In the genomic region with DNA sequence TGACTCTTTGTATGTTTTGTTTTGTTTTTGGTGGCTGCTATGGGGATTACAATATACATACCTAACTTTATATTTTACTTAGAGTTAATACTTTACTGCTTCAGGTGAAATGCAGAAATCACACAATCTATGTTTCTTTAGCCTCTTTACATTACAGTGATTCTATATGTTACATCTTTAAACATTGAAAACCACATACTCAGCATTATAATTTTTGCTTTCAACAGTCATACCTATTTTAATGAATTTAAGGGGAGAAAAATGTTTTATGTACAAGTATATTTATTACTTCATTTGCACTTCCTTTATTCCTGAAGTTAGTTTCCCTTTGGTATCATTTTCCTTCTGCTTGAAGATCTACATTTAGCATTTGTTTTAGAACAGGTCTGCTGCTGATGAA, we compare ENCODE assay signal across 17 cellular contexts. TPM values are rescaled to one million over a fixed set of nuclear protein-coding genes. Genes with fewer than 3 reads are reported as not detected.
A peak's percentile ranks its signal among the peaks of the same experiment; 100 is the strongest.
DNase-seq lines count a peak whose midpoint lies in the region; ATAC-seq, FAIRE-seq and TF ChIP-seq lines count a peak whose summit lies in the region.
"Had no signal": no experiment of that assay in that cellular context is flagged by ENCODE, and none has a peak within 500 bp of the region (broad histone marks: within the 10 kb centered on the region; RNA-seq: fewer than 3 reads in every experiment).

No MANE protein-coding gene starts in this region.

- FAIRE-seq in HepG2 (lab: Jason Lieb, UNC), result no peak

- H4K20me1 ChIP-seq in HepG2 (ENCODE audit: insufficient read depth, low read length), result peaks cover 33% of the 10 kb centered on the region

- TF ChIP-seq RAD21 in HepG2 (CRISPR knock-in tag; IDR thresholded peaks at IDR 0.05), result no peak

- H3K27me3 ChIP-seq in HepG2 (ENCODE audit: control insufficient read depth in 1 of 2, insufficient read depth in 2 of 2, low read length in 2 of 2) (no peaks in the 10 kb centered on the region), right lobe of liver (no peaks in the 10 kb centered on the region)
- H3K27me3 ChIP-seq: BLaER1 treated with 17β-estradiol and CSF1 and Interleukin-3, amounts not matched to agents 10 nM and 100 nM had no signal

- H3K4me3 ChIP-seq in HepG2 (replicated peaks in 1 of 3; ENCODE audit: insufficient read depth in 1 of 3, low read depth in 2 of 3, low read length in 3 of 3) (no peak overlapping the region), right lobe of liver (no peak overlapping the region)
- H3K4me3 ChIP-seq: BLaER1 treated with 17β-estradiol and CSF1 and Interleukin-3, amounts not matched to agents 10 nM and 100 nM had no signal

- peaks cover 84% of the 10 kb centered on the region for H3K4me1 Mint-ChIP-seq in activated CD4-positive, alpha-beta T cell treated with anti-CD3 and anti-CD28 coated beads for 36 hours
- H3K4me1 Mint-ChIP-seq in activated naive CD8-positive, alpha-beta T cell (ENCODE audit: low read depth), result peaks cover 85% of the 10 kb centered on the region
- peaks cover 89% of the 10 kb centered on the region for H3K4me1 Mint-ChIP-seq in stimulated activated memory B cell treated with anti-CD40 and anti-IgM and Interleukin-4, amounts not matched to agents 10 μg/mL and 1 μg/mL and 100 μg/mL, for 72 hours

- H3K36me3 Mint-ChIP-seq in activated CD4-positive, alpha-beta T cell treated with anti-CD3 and anti-CD28 coated beads for 36 hours (ENCODE audit: low read depth), result peaks cover 13% of the 10 kb centered on the region
- peaks cover 2% of the 10 kb centered on the region for H3K36me3 Mint-ChIP-seq in activated naive CD8-positive, alpha-beta T cell
- H3K36me3 Mint-ChIP-seq in stimulated activated memory B cell treated with anti-CD40 and anti-IgM and Interleukin-4, amounts not matched to agents 10 μg/mL and 1 μg/mL and 100 μg/mL, for 72 hours, result peaks cover 6% of the 10 kb centered on the region

- TF ChIP-seq CTCF in HepG2 (CRISPR knock-in tag; IDR thresholded peaks at IDR 0.05), result no peak
- no peak for TF ChIP-seq CTCF in right lobe of liver (IDR thresholded peaks at IDR 0.05)

- TF ChIP-seq POLR2A in HepG2 (IDR thresholded peaks at IDR 0.05; ENCODE audit: insufficient read depth in 1 of 2, low read depth in 2 of 2, low read length in 2 of 2) (no peak), right lobe of liver (IDR thresholded peaks at IDR 0.05) (no peak)

- peaks cover 91% of the 10 kb centered on the region for H3K79me2 ChIP-seq in HepG2 (ENCODE audit: insufficient read depth, low read length)

- H3K9me3 ChIP-seq in HepG2 (ENCODE audit: low read length) (no peaks in the 10 kb centered on the region), right lobe of liver (no peaks in the 10 kb centered on the region)
- H3K9me3 ChIP-seq: BLaER1 treated with 17β-estradiol and CSF1 and Interleukin-3, amounts not matched to agents 10 nM and 100 nM had no signal

- intact Hi-C loops in activated CD4-positive, alpha-beta T cell treated with anti-CD3 and anti-CD28 coated beads for 36 hours (cut with DNase I, micrococcal nuclease), result loop anchor here in 1 of 2 experiments (2.0 kb wide), 1 partner anchor 13 kb away; no protein-coding TSS in a partner anchor
- intact Hi-C loops in HepG2 (cut with micrococcal nuclease; ENCODE audit: unreplicated experiment) (no loop called here), right lobe of liver (cut with DNase I) (no loop called here)

- POLR2A ChIA-PET in activated CD4-positive, alpha-beta T cell treated with anti-CD3 and anti-CD28 coated beads for 36 hours (lab: Charles Lee), result no interaction called here
- POLR2A ChIA-PET in HepG2 (lab: Yijun Ruan, JAX), result no interaction called here

- H3K9me3 Mint-ChIP-seq in activated CD4-positive, alpha-beta T cell treated with anti-CD3 and anti-CD28 coated beads for 36 hours (ENCODE audit: low read depth), result peaks cover 2% of the 10 kb centered on the region
- no peaks in the 10 kb centered on the region for H3K9me3 Mint-ChIP-seq in activated naive CD8-positive, alpha-beta T cell (ENCODE audit: low read depth)
- H3K9me3 Mint-ChIP-seq in stimulated activated memory B cell treated with anti-CD40 and anti-IgM and Interleukin-4, amounts not matched to agents 10 μg/mL and 1 μg/mL and 100 μg/mL, for 72 hours, result no peaks in the 10 kb centered on the region

- no peak overlapping the region for H3K4me2 ChIP-seq in HepG2 (ENCODE audit: low read depth, low read length)
- H3K4me2 ChIP-seq: BLaER1 treated with 17β-estradiol and CSF1 and Interleukin-3, amounts not matched to agents 10 nM and 100 nM had no signal

- H3K4me1 ChIP-seq in HepG2 (ENCODE audit: insufficient read depth, low read length) (0 out of 2 replicates have a peak, but pooled peaks cover 14% of the 10 kb centered on the region), right lobe of liver (no peaks in the 10 kb centered on the region)
- H3K4me1 ChIP-seq: BLaER1 treated with 17β-estradiol and CSF1 and Interleukin-3, amounts not matched to agents 10 nM and 100 nM had no signal

- no peak for DNase-seq in activated CD4-positive, alpha-beta T cell treated with anti-CD3 and anti-CD28 coated beads for 36 hours
- DNase-seq in activated CD4-positive, alpha-beta T cell treated with anti-CD3 and anti-CD28 coated beads, Interleukin-2, amount 50 U/mL, for 1 hour, result no peak
- no peak for DNase-seq in HepG2 (ENCODE audit: low spot score)
- no peak for DNase-seq in right lobe of liver
- no peak for DNase-seq in UCSD-AML1 (lab: John Stamatoyannopoulos, UW; ENCODE audit: unreplicated experiment)
- DNase-seq: 8988T, COR-L47, NCI-H1048, NCI-H1436 treated with DMSO at 0.1 percent for 48 hours, NCI-H2081, NCI-H510A, NCI-H82, PC-3 had no signal

- peak overlapping the region; percentile 48 for H3K27ac Mint-ChIP-seq in activated CD4-positive, alpha-beta T cell treated with anti-CD3 and anti-CD28 coated beads for 36 hours
- peak overlapping the region; percentile 87 for H3K27ac Mint-ChIP-seq in activated naive CD8-positive, alpha-beta T cell
- peak overlapping the region; percentile 38 for H3K27ac Mint-ChIP-seq in stimulated activated memory B cell treated with anti-CD40 and anti-IgM and Interleukin-4, amounts not matched to agents 10 μg/mL and 1 μg/mL and 100 μg/mL, for 72 hours

- no peak overlapping the region for H2AFZ ChIP-seq in HepG2 (ENCODE audit: low read length)

- H3K4me3 Mint-ChIP-seq in activated CD4-positive, alpha-beta T cell treated with anti-CD3 and anti-CD28 coated beads for 36 hours, result no peak overlapping the region
- H3K4me3 Mint-ChIP-seq in activated naive CD8-positive, alpha-beta T cell, result peak overlapping the region; percentile 43
- H3K4me3 Mint-ChIP-seq in stimulated activated memory B cell treated with anti-CD40 and anti-IgM and Interleukin-4, amounts not matched to agents 10 μg/mL and 1 μg/mL and 100 μg/mL, for 72 hours, result no peak overlapping the region

- H3K36me3 ChIP-seq in HepG2 (replicated peaks in 1 of 2; ENCODE audit: control insufficient read depth in 1 of 2, insufficient read depth in 2 of 2, low read length in 2 of 2), result no peaks in the 10 kb centered on the region; a peak in 1 of 5 replicates
- H3K36me3 ChIP-seq in right lobe of liver, result no peaks in the 10 kb centered on the region

- CTCF ChIA-PET in activated CD4-positive, alpha-beta T cell treated with anti-CD3 and anti-CD28 coated beads for 36 hours (lab: Charles Lee), result no interaction called here
- CTCF ChIA-PET in HepG2 (lab: Yijun Ruan, JAX; ENCODE audit: low intra/inter-chr PET ratio, low total read pairs), result no interaction called here

- H3K27me3 Mint-ChIP-seq in activated CD4-positive, alpha-beta T cell treated with anti-CD3 and anti-CD28 coated beads for 36 hours, result no peaks in the 10 kb centered on the region
- no peaks in the 10 kb centered on the region for H3K27me3 Mint-ChIP-seq in activated naive CD8-positive, alpha-beta T cell
- no peaks in the 10 kb centered on the region for H3K27me3 Mint-ChIP-seq in stimulated activated memory B cell treated with anti-CD40 and anti-IgM and Interleukin-4, amounts not matched to agents 10 μg/mL and 1 μg/mL and 100 μg/mL, for 72 hours

- TF ChIP-seq EP300 in HepG2 (IDR thresholded peaks at IDR 0.05; ENCODE audit: low read depth in 2 of 2, low read length in 2 of 2) (no peak), HepG2 (CRISPR knock-in tag; IDR thresholded peaks at IDR 0.05; ENCODE audit: borderline replicate concordance) (no peak)

- no peak overlapping the region for H3K27ac ChIP-seq in HepG2 (ENCODE audit: extremely low read length, insufficient read depth, low read length)
- no peak overlapping the region for H3K27ac ChIP-seq in right lobe of liver
- H3K27ac ChIP-seq: BLaER1 treated with 17β-estradiol and CSF1 and Interleukin-3, amounts not matched to agents 10 nM and 100 nM had no signal

- no TSS peak for BruUV-seq in HepG2 (replicated peaks; lab: Mats Ljungman, UMichigan)

- in situ Hi-C loops in HepG2 (cut with HindIII; ENCODE audit: extremely low pct_ligation_motif_present, low pct_unique_long_range_greater_than_20kb), result no loop called here

- ATAC-seq in activated CD4-positive, alpha-beta T cell treated with anti-CD3 and anti-CD28 coated beads for 36 hours, result no peak
- ATAC-seq in HepG2, result no peak
- no peak for ATAC-seq in right lobe of liver
- ATAC-seq in stimulated activated memory B cell treated with anti-CD40 and anti-IgM and Interleukin-4, amounts not matched to agents 10 μg/mL and 1 μg/mL and 100 μg/mL, for 72 hours, result no peak
- no peak for ATAC-seq in HG02884 (IDR thresholded peaks at IDR 0.05; ENCODE audit: unreplicated experiment)
- ATAC-seq: PC-3 had no signal

- H3K9ac ChIP-seq in HepG2 (ENCODE audit: insufficient read depth, low read depth, low read length), result no peak overlapping the region
- H3K9ac ChIP-seq: BLaER1 treated with 17β-estradiol and CSF1 and Interleukin-3, amounts not matched to agents 10 nM and 100 nM had no signal

RNA-seq across cellular contexts. Expression of a gene that starts 23.1 kb away (rescaled TPM):
- 10 to 100 TPM; 15.3 to 16.6 TPM for total RNA-seq in activated CD4-positive, alpha-beta T cell treated with anti-CD3 and anti-CD28 coated beads for 36 hours
- total RNA-seq in HepG2 (2016; rRNA removed; fragmentation: Illumina TruSeq; extraction: Trizol), result 11.0 and 16.6 TPM in 2 replicates
- total RNA-seq in HepG2 (2016; cell fraction: cytosol; rRNA removed; fragmentation: Illumina TruSeq; extraction: Trizol; ENCODE audit: low read depth), result 1.6 and 2.4 TPM in 2 replicates
- total RNA-seq in HepG2 (2016; cell fraction: insoluble cytoplasmic fraction; rRNA removed; fragmentation: Illumina TruSeq; extraction: Trizol), result 10.2 and 16.4 TPM in 2 replicates
- total RNA-seq in HepG2 (2016; cell fraction: membrane; rRNA removed; fragmentation: Illumina TruSeq; extraction: Trizol), result 6.3 and 7.3 TPM in 2 replicates
- 11.0 and 12.8 TPM in 2 replicates for total RNA-seq in HepG2 (2016; cell fraction: nucleus; rRNA removed; fragmentation: Illumina TruSeq; extraction: Trizol)
- polyA plus RNA-seq in HepG2 (2011; rRNA removed), result 5.4 and 5.8 TPM in 2 replicates
- polyA plus RNA-seq in HepG2 (2011; cell fraction: cytosol; rRNA removed), result 2.6 and 3.3 TPM in 2 replicates
- polyA plus RNA-seq in HepG2 (2011; cell fraction: nucleus; rRNA removed), result 4.4 and 5.0 TPM in 2 replicates
- 8.6 and 14.4 TPM in 2 replicates for polyA plus RNA-seq in HepG2 (2012)
- polyA plus RNA-seq in HepG2 (2016; cell fraction: cytosol; fragmentation: Illumina TruSeq; extraction: Trizol; ENCODE audit: low read depth), result 0.62 and 0.73 TPM in 2 replicates
- polyA plus RNA-seq in HepG2 (2016; cell fraction: insoluble cytoplasmic fraction; fragmentation: Illumina TruSeq; extraction: Trizol; ENCODE audit: low read depth), result 15.0 and 16.0 TPM in 2 replicates
- 2.6 and 2.9 TPM in 2 replicates for polyA plus RNA-seq in HepG2 (2016; cell fraction: membrane; fragmentation: Illumina TruSeq; extraction: Trizol; ENCODE audit: low read depth)
- 8.1 and 8.7 TPM in 2 replicates for polyA plus RNA-seq in HepG2 (2016; cell fraction: nucleus; fragmentation: Illumina TruSeq; extraction: Trizol; ENCODE audit: insufficient read depth, low read depth)
- polyA minus RNA-seq in HepG2 (2011; rRNA and poly(A)+ RNA removed; ENCODE audit: low replicate concordance), result 3.3 and 12.1 TPM in 2 replicates
- 11.2 and 13.2 TPM in 2 replicates for polyA minus RNA-seq in HepG2 (2011; cell fraction: cytosol; rRNA and poly(A)+ RNA removed)
- polyA minus RNA-seq in HepG2 (2011; cell fraction: nucleus; rRNA and poly(A)+ RNA removed), result 19.1 and 19.7 TPM in 2 replicates
- total RNA-seq in right lobe of liver, result 1 to 10 TPM; 1.8 to 2.8 (median 2.3) TPM
